ENCODE assay signal across 2 cellular contexts in the genomic region with DNA sequence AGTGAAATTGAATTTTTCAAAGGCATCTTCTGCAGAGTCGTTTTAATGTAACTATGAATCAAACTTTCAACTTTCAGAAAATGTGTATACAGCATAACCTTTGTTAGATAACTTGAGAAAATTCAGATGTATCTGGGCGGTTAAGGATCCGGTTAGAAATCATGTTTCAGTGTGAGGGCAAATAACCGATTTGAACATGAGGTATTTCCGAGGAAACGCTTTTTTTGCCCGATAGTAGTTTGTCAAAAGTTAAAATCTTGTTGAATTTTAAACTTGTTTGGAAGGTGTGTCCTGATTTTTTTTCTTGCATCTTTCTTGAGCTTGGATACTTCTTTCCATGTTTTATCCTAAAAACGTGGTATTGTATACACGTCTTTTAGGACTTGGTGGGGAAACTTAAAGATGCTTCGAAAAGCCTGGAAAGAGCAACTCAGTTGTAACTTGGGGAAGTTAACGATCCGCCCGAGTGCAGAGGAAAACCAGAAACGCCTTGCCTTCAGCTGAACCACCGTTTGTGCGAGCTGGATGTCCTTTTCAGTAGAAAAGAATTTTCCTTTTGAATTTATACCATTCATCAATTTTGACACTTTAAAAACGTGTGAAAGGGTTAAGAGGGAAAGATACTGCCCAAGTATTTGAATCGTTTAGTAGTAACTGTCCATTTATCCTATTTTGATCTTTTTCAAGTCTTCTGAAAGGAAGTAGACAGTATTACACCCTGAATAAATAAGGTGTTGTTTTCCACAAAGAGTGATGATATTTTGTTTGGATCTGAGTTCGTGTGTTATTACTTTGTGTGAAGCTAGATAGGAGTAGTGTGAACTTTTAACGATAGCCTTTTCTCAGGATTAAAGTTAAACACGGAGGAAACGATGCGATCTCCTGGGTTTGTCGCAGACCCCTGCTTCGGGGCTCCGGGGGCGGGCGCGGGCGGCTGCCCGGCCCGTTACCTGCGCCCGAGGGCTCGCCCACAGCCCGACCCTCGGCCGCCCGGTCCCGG.
TF ChIP-seq lines count a peak whose summit lies in the region.

No MANE protein-coding gene starts in this region.

TF ChIP-seq in SK-N-SH, 30 proteins besides CTCF, POLR2A, EP300 and RAD21 (continued from another document):
- TF ChIP-seq NRF1 (IDR thresholded peaks at IDR 0.05; ENCODE audit: low read depth, low read length): no peak
- no peak for TF ChIP-seq FOXJ3 (CRISPR knock-in tag; IDR thresholded peaks at IDR 0.05)
- no peak for TF ChIP-seq YY1 (IDR thresholded peaks at IDR 0.05; ENCODE audit: low read depth)
- no peak for TF ChIP-seq ELF1 (IDR thresholded peaks at IDR 0.05)

TF ChIP-seq in SK-N-SH treated with all-trans-retinoic acid at 6 μM for 48 hours, 23 proteins besides CTCF, POLR2A, EP300 and RAD21 (continued from another document):
- TF ChIP-seq POU6F1 (CRISPR knock-in tag; IDR thresholded peaks at IDR 0.05; ENCODE audit: borderline replicate concordance, low read depth) (no peak), ARNTL (CRISPR knock-in tag; IDR thresholded peaks at IDR 0.05; ENCODE audit: borderline replicate concordance, low read depth) (no peak), CREB5 (CRISPR knock-in tag; IDR thresholded peaks at IDR 0.05; ENCODE audit: low read depth) (no peak), ZFP3 (CRISPR knock-in tag; IDR thresholded peaks at IDR 0.05) (no peak), OSR1 (CRISPR knock-in tag; IDR thresholded peaks at IDR 0.05) (no peak), TOX (CRISPR knock-in tag; IDR thresholded peaks at IDR 0.05; ENCODE audit: borderline replicate concordance) (no peak), BACH2 (CRISPR knock-in tag; IDR thresholded peaks at IDR 0.05; ENCODE audit: borderline replicate concordance) (no peak), SNAI2 (CRISPR knock-in tag; IDR thresholded peaks at IDR 0.05) (no peak), RARB (CRISPR knock-in tag; IDR thresholded peaks at IDR 0.05) (no peak)
